ENCODE assay signal across 10 cellular contexts in genomic region chr1:156494309-156494895, GRCh38. TPM values are rescaled to one million over a fixed set of nuclear protein-coding genes. Genes with fewer than 3 reads are reported as not detected.
DNase-seq lines count a peak whose midpoint lies in the region; ATAC-seq and TF ChIP-seq lines count a peak whose summit lies in the region.
"Had no signal": no experiment of that assay in that cellular context is flagged by ENCODE, and none has a peak within 500 bp of the region (broad histone marks: within the 10 kb centered on the region; RNA-seq: fewer than 3 reads in every experiment).

No MANE protein-coding gene starts in this region.

- peak overlapping the region; percentile 84 to 92 for H3K27ac Mint-ChIP-seq in T-cell
- H3K27ac Mint-ChIP-seq in activated CD4-positive, alpha-beta T cell treated with anti-CD3 and anti-CD28 coated beads, Interleukin-2, amount 10 ng/mL, durations not matched to agents 24 days and 14 days: no peak overlapping the region
- H3K27ac Mint-ChIP-seq: activated T-helper 2 cell treated with anti-CD3 and anti-CD28 coated beads, Interferon-gamma antibody, Interleukin-2, Interleukin-4, amounts not matched to agents 10 μg/mL and 5 μg/mL and 100 μg/mL, durations not matched to agents 14 hours and 24 hours and 36 hours; WTC11 had no signal

- TF ChIP-seq POLR2A in spleen (IDR thresholded peaks at IDR 0.05): no peak

- H3K36me3 ChIP-seq in DOHH2 (ENCODE audit: control insufficient read depth, low read length): peaks cover 94% of the 10 kb centered on the region
- H3K36me3 ChIP-seq in left ventricle myocardium inferior: no peaks in the 10 kb centered on the region
- H3K36me3 ChIP-seq in spleen: peaks cover 0 to 15% (median 4%) of the 10 kb centered on the region in 6 donors

- H3K27me3 ChIP-seq in DOHH2 (ENCODE audit: control insufficient read depth, low read length): no peaks in the 10 kb centered on the region
- no peaks in the 10 kb centered on the region for H3K27me3 ChIP-seq in left ventricle myocardium inferior (ENCODE audit: low read depth)
- H3K27me3 ChIP-seq in spleen (replicated peaks in 1 of 7): no peaks in the 10 kb centered on the region

- H3K36me3 Mint-ChIP-seq in T-cell: peaks cover 21% of the 10 kb centered on the region
- H3K36me3 Mint-ChIP-seq in activated CD4-positive, alpha-beta T cell treated with anti-CD3 and anti-CD28 coated beads, Interleukin-2, amount 10 ng/mL, durations not matched to agents 24 days and 14 days (ENCODE audit: low read depth): peaks cover 35% of the 10 kb centered on the region
- H3K36me3 Mint-ChIP-seq: WTC11 had no signal

- ATAC-seq in T-cell (replicated peaks in 1 of 4): no peak
- no peak for ATAC-seq in GM19351 (IDR thresholded peaks at IDR 0.05; ENCODE audit: unreplicated experiment)
- ATAC-seq: WTC11 had no signal

- 53 to 66% (median 62%) methylated on average over 6 to 7 of the region's 7 CpGs for WGBS in spleen, 5 donors

- peaks cover 96% of the 10 kb centered on the region for H3K4me1 ChIP-seq in DOHH2 (ENCODE audit: control insufficient read depth, low read length)
- peaks cover 100% of the 10 kb centered on the region for H3K4me1 ChIP-seq in left ventricle myocardium inferior
- peaks cover 97 to 100% (median 100%) of the 10 kb centered on the region in 6 donors for H3K4me1 ChIP-seq in spleen

- no peaks in the 10 kb centered on the region for H3K27me3 Mint-ChIP-seq in T-cell
- no peaks in the 10 kb centered on the region for H3K27me3 Mint-ChIP-seq in activated CD4-positive, alpha-beta T cell treated with anti-CD3 and anti-CD28 coated beads, Interleukin-2, amount 10 ng/mL, durations not matched to agents 24 days and 14 days

- intact Hi-C loops in left ventricle myocardium inferior (cut with micrococcal nuclease) (no loop called here), spleen (cut with DNase I; ENCODE audit: low total_unique reads) (no loop called here)
- intact Hi-C loops in activated CD4-positive, alpha-beta T cell treated with anti-CD3 and anti-CD28 coated beads, Interleukin-2, amount 10 ng/mL, durations not matched to agents 24 days and 14 days (cut with micrococcal nuclease): no loop called here

- H3F3A ChIP-seq in DOHH2 (ENCODE audit: control insufficient read depth, insufficient read depth): peaks cover 29% of the 10 kb centered on the region

- H4K20me1 ChIP-seq in DOHH2 (ENCODE audit: control insufficient read depth, insufficient read depth, low read depth, low read length): 0 out of 2 replicates have a peak, but pooled peaks cover 4% of the 10 kb centered on the region

- no peaks in the 10 kb centered on the region for H3K9me3 Mint-ChIP-seq in T-cell
- H3K9me3 Mint-ChIP-seq in activated CD4-positive, alpha-beta T cell treated with anti-CD3 and anti-CD28 coated beads, Interleukin-2, amount 10 ng/mL, durations not matched to agents 24 days and 14 days: no peaks in the 10 kb centered on the region
- H3K9me3 Mint-ChIP-seq: activated T-helper 2 cell treated with anti-CD3 and anti-CD28 coated beads, Interferon-gamma antibody, Interleukin-2, Interleukin-4, amounts not matched to agents 10 μg/mL and 5 μg/mL and 100 μg/mL, durations not matched to agents 14 hours and 24 hours and 36 hours; WTC11 had no signal

- H3K4me1 Mint-ChIP-seq in T-cell: peaks cover 93 to 97% (median 97%) of the 10 kb centered on the region in 3 donors
- peaks cover 79% of the 10 kb centered on the region for H3K4me1 Mint-ChIP-seq in activated CD4-positive, alpha-beta T cell treated with anti-CD3 and anti-CD28 coated beads, Interleukin-2, amount 10 ng/mL, durations not matched to agents 24 days and 14 days

- no peaks in the 10 kb centered on the region for H3K9me3 ChIP-seq in DOHH2 (ENCODE audit: control insufficient read depth, insufficient read depth, low read length)
- H3K9me3 ChIP-seq in left ventricle myocardium inferior (replicated peaks): no peaks in the 10 kb centered on the region
- no peaks in the 10 kb centered on the region for H3K9me3 ChIP-seq in spleen

- POLR2A ChIA-PET in T-cell (lab: Charles Lee): no interaction called here

- H3K79me2 ChIP-seq in DOHH2 (ENCODE audit: control insufficient read depth, low read length): peaks cover 98% of the 10 kb centered on the region

- H3K4me3 ChIP-seq in DOHH2 (ENCODE audit: low read length) (peak overlapping the region; percentile 75), left ventricle myocardium inferior (peak overlapping the region; percentile 98), spleen (peak overlapping the region in 1 of 8 donors; percentile 54)

- TF ChIP-seq CTCF in DOHH2 (IDR thresholded peaks at IDR 0.05; ENCODE audit: low read depth, low read length, poor library complexity, severe bottlenecking) (no peak), left ventricle myocardium inferior (IDR thresholded peaks at IDR 0.05; ENCODE audit: borderline replicate concordance) (no peak), spleen (IDR thresholded peaks at IDR 0.05 in 8 of 11, conservative IDR thresholded peaks at IDR 0.05 in 3 of 11) (no peak)

- H3K27ac ChIP-seq in DOHH2 (ENCODE audit: low read depth, low read length): peak overlapping the region; percentile 97
- H3K27ac ChIP-seq in left ventricle myocardium inferior (replicated peaks): peak overlapping the region; percentile 100
- peak overlapping the region; percentile 16 to 100 (median 74) for H3K27ac ChIP-seq in spleen

- no peak for DNase-seq in T-cell
- no peak for DNase-seq in left ventricle myocardium inferior
- DNase-seq in spleen: no peak
- no peak for DNase-seq in activated CD4-positive, alpha-beta T cell treated with anti-CD3 and anti-CD28 coated beads, Interleukin-2, amount 10 ng/mL, durations not matched to agents 24 days and 14 days
- no peak for DNase-seq in HK-2 (ENCODE audit: unreplicated experiment)
- DNase-seq in ACHN: no peak

- CTCF ChIA-PET in T-cell (lab: Charles Lee): no interaction called here

- in situ Hi-C loops in ACHN (cut with HindIII; ENCODE audit: low pct_ligation_motif_present, low pct_unique_long_range_greater_than_20kb, low sequenced_read_pairs): no loop called here

- peak overlapping the region; percentile 87 for H3K4me2 ChIP-seq in DOHH2 (ENCODE audit: low read length)

- H3K4me3 Mint-ChIP-seq in T-cell: peak overlapping the region in 2 of 3 donors; percentile 24 to 82
- H3K4me3 Mint-ChIP-seq in activated CD4-positive, alpha-beta T cell treated with anti-CD3 and anti-CD28 coated beads, Interleukin-2, amount 10 ng/mL, durations not matched to agents 24 days and 14 days: no peak overlapping the region
- H3K4me3 Mint-ChIP-seq: WTC11 had no signal

- no peaks in the 10 kb centered on the region for H3K9me2 ChIP-seq in DOHH2 (replicated peaks; ENCODE audit: control insufficient read depth, low read length)

RNA-seq across cellular contexts. Expression of gene MEF2D, which starts 6.2 kb away (rescaled TPM):
- total RNA-seq in T-cell (100 to 1,000 TPM in 2 of 5 donors, 10 to 100 TPM in 3; 60.7 to 133 (median 79.3) TPM), left ventricle myocardium inferior (96.8 TPM), spleen (100 to 1,000 TPM in 1 of 7 donors, 10 to 100 TPM in 6; 56.0 to 103 (median 71.4) TPM)
- polyA plus RNA-seq in spleen: 10 to 100 TPM in 1 of 3 donors, 1 to 10 TPM in 2; 7.4 to 22.5 (median 7.6) TPM
- total RNA-seq in activated CD4-positive, alpha-beta T cell treated with anti-CD3 and anti-CD28 coated beads, Interleukin-2, amount 10 ng/mL, durations not matched to agents 24 days and 14 days: 29.7 and 29.8 TPM in 2 replicates
